In genomic region chr2:40200516-40200915, GRCh38 we compare ENCODE assay signal across 2 cellular contexts.
TF ChIP-seq lines count a peak whose summit lies in the region.

No MANE protein-coding gene starts in this region.

TF ChIP-seq in SK-N-SH, 30 proteins besides CTCF, POLR2A, EP300 and RAD21 (continued from another document):
- TF ChIP-seq ZBTB33 (IDR thresholded peaks at IDR 0.05; ENCODE audit: borderline replicate concordance, low read depth), result no peak
- 0 out of 2 replicates have a peak, but pooled peaks have one; percentile 20 for TF ChIP-seq TEAD4 (IDR thresholded peaks at IDR 0.05; ENCODE audit: borderline replicate concordance, insufficient read depth)

TF ChIP-seq in GM23338, 12 proteins besides CTCF, POLR2A, EP300 and RAD21 (continued from another document):
- no peak for TF ChIP-seq ZNF462 (CRISPR knock-in tag; IDR thresholded peaks at IDR 0.05)
- TF ChIP-seq JUNB (IDR thresholded peaks at IDR 0.05; ENCODE audit: unreplicated experiment), result no peak
- no peak for TF ChIP-seq POLR2AphosphoS5 (IDR thresholded peaks at IDR 0.05; ENCODE audit: low read depth)
- TF ChIP-seq NANOG (IDR thresholded peaks at IDR 0.05; ENCODE audit: borderline replicate concordance), result no peak
- TF ChIP-seq EZH2phosphoT487 (IDR thresholded peaks at IDR 0.05; ENCODE audit: unreplicated experiment), result no peak
- TF ChIP-seq ETS1 (IDR thresholded peaks at IDR 0.05), result no peak
